9 cellular contexts compared by ENCODE assay signal in genomic region chr1:203271018-203271743, GRCh38. TPM values are rescaled to one million over a fixed set of nuclear protein-coding genes. Genes with fewer than 3 reads are reported as not detected.
A peak's percentile ranks its signal among the peaks of the same experiment; 100 is the strongest.
DNase-seq lines count a peak whose midpoint lies in the region; ATAC-seq and TF ChIP-seq lines count a peak whose summit lies in the region.
"Had no signal": no experiment of that assay in that cellular context is flagged by ENCODE, and none has a peak within 500 bp of the region (broad histone marks: within the 10 kb centered on the region; RNA-seq: fewer than 3 reads in every experiment).

No MANE protein-coding gene starts in this region.

- H3K27me3 ChIP-seq in dorsolateral prefrontal cortex: no peaks in the 10 kb centered on the region

- no peaks in the 10 kb centered on the region for H3K9me3 Mint-ChIP-seq in naive B cell

- H3K36me3 Mint-ChIP-seq in naive B cell: no peaks in the 10 kb centered on the region

- intact Hi-C loops in dorsolateral prefrontal cortex (cut with DNase I): loop anchor here (5.0 kb wide), 2 partner anchors 171 to 211 kb away; no protein-coding TSS in a partner anchor

- DNase-seq in NCI-H526 (lab: John Stamatoyannopoulos, UW) (peak; percentile 7 to 36), NCI-H526 treated with DMSO at 0.1 percent for 48 hours (lab: John Stamatoyannopoulos, UW) (no peak), NB4 (ENCODE audit: low read depth) (peak; percentile 72), dorsolateral prefrontal cortex (peak in 6 of 10 donors; percentile 61 to 89 (median 72)), naive B cell (peak; percentile 74), ureter (ENCODE audit: low spot score) (peak; percentile 78)
- peak; percentile 50 for DNase-seq in activated CD4-positive, CD25-positive, alpha-beta regulatory T cell treated with anti-CD3 and anti-CD28 coated beads, Interleukin-2, amount 50 U/mL, for 16 hours (ENCODE audit: low read depth, low spot score)

- no peak for TF ChIP-seq CTCF in NB4 (IDR thresholded peaks at IDR 0.05; ENCODE audit: low read depth, low read length)
- TF ChIP-seq CTCF in dorsolateral prefrontal cortex (IDR thresholded peaks at IDR 0.05 in 54 of 56, conservative IDR thresholded peaks at IDR 0.05 in 2 of 56; ENCODE audit: low read depth in 1 of 56, partially characterized antibody in 56 of 56): peak in 7 of 56 donors; percentile 14 to 34 (median 24)

- peak overlapping the region in 2 of 8 donors; percentile 52 to 56 for H3K4me3 Mint-ChIP-seq in naive B cell

- ATAC-seq in naive B cell (ENCODE audit: low read depth in 2 of 2) (peak; percentile 48 to 53), HG02973 (IDR thresholded peaks at IDR 0.05; ENCODE audit: unreplicated experiment) (no peak)

- H3K4me3 ChIP-seq in NB4 (ENCODE audit: low read depth, low read length): no peak overlapping the region
- H3K4me3 ChIP-seq in dorsolateral prefrontal cortex: no peak overlapping the region

- peaks cover 43 to 75% (median 63%) of the 10 kb centered on the region in 3 donors for H3K4me1 Mint-ChIP-seq in naive B cell

- H3K27me3 Mint-ChIP-seq in naive B cell: no peaks in the 10 kb centered on the region

- peak overlapping the region in 4 of 59 donors; percentile 1 to 16 (median 12) for H3K27ac ChIP-seq in dorsolateral prefrontal cortex
- H3K27ac ChIP-seq: C4-2B had no signal

- H3K27ac Mint-ChIP-seq in naive B cell: peak overlapping the region in 4 of 6 donors; percentile 83 to 89 (median 86)

- TF ChIP-seq POLR2A in NB4 (IDR thresholded peaks at IDR 0.05; ENCODE audit: extremely low read depth, insufficient read length): no peak

RNA-seq across cellular contexts. Expression of gene BTG2, which starts 34.1 kb away (rescaled TPM):
- total RNA-seq in dorsolateral prefrontal cortex: 100 to 1,000 TPM in 3 of 120 experiments, 10 to 100 TPM in 117; 21.2 to 122 (median 33.4) TPM
- polyA plus RNA-seq in naive B cell (ENCODE audit: low read depth in 6 of 6): 100 to 1,000 TPM; 315 to 687 (median 417) TPM
- total RNA-seq in ureter: 199 TPM

RNA-seq across cellular contexts. Expression of gene CHIT1, which starts 41.7 kb away (rescaled TPM):
- total RNA-seq in dorsolateral prefrontal cortex: 1 to 10 TPM in 92 of 120 experiments, under 1 TPM in 24, not detected in 4; 0.17 to 6.8 (median 1.6) TPM
- 1 to 10 TPM in 1 of 6 donors, under 1 TPM in 3, not detected in 2; 0.43 to 1.1 (median 0.59) TPM for polyA plus RNA-seq in naive B cell (ENCODE audit: low read depth in 6 of 6)
- total RNA-seq in ureter: 6.6 TPM
